In genomic region chr10:61987951-61988379, GRCh38 we compare ENCODE assay signal across 8 cellular contexts.
DNase-seq lines count a peak whose midpoint lies in the region; ATAC-seq, FAIRE-seq and TF ChIP-seq lines count a peak whose summit lies in the region.

No MANE protein-coding gene starts in this region.

- H3K4me3 ChIP-seq in RWPE2 (ENCODE audit: severe bottlenecking) (no peak overlapping the region), keratinocyte (ENCODE audit: control insufficient read depth in 2 of 3, extremely low read depth in 1 of 3, insufficient read depth in 2 of 3, low read depth in 1 of 3, low read length in 3 of 3) (no peak overlapping the region)

- FAIRE-seq in keratinocyte (lab: Jason Lieb, UNC): no peak

- peaks cover 92% of the 10 kb centered on the region for H3K4me1 Mint-ChIP-seq in activated T-cell treated with anti-CD3 and anti-CD28 coated beads, Interleukin-2, amount 50 U/mL, for 24 hours (ENCODE audit: low read depth)

- peaks cover 19% of the 10 kb centered on the region for H3K4me1 ChIP-seq in RWPE2 (ENCODE audit: insufficient read depth, poor library complexity, severe bottlenecking)
- peaks cover 9% of the 10 kb centered on the region for H3K4me1 ChIP-seq in keratinocyte (ENCODE audit: control insufficient read depth, extremely low read depth, insufficient read depth, low read length)

- no peak for DNase-seq in activated T-cell treated with anti-CD3 and anti-CD28 coated beads, Interleukin-2, amount 50 U/mL, for 24 hours
- no peak for DNase-seq in activated T-cell treated with anti-CD3 and anti-CD28 coated beads, Interleukin-2, amount 50 U/mL, for 1 hour
- DNase-seq in RWPE2 (ENCODE audit: low spot score) (no peak), keratinocyte (ENCODE audit: low read depth, low spot score) (no peak), ureter (ENCODE audit: low spot score) (no peak), NCI-H1930 (lab: John Stamatoyannopoulos, UW) (no peak), retina (no peak)

- H3K4me2 ChIP-seq in keratinocyte (ENCODE audit: control insufficient read depth, extremely low read depth, insufficient read depth, low read depth, low read length): peak overlapping the region; percentile 23

- peaks cover 3% of the 10 kb centered on the region for H3K79me2 ChIP-seq in keratinocyte (ENCODE audit: control insufficient read depth, insufficient read depth, low read length)

- no peak overlapping the region for H3K27ac ChIP-seq in RWPE2 (ENCODE audit: poor library complexity, severe bottlenecking)
- H3K27ac ChIP-seq in keratinocyte (ENCODE audit: control insufficient read depth, insufficient read depth, low read length): no peak overlapping the region

- no peak overlapping the region for H2AFZ ChIP-seq in keratinocyte (ENCODE audit: control insufficient read depth, low read length)

- H3K4me3 Mint-ChIP-seq in activated T-cell treated with anti-CD3 and anti-CD28 coated beads, Interleukin-2, amount 50 U/mL, for 24 hours: peak overlapping the region; percentile 67

- no peaks in the 10 kb centered on the region for H3K9me3 Mint-ChIP-seq in activated T-cell treated with anti-CD3 and anti-CD28 coated beads, Interleukin-2, amount 50 U/mL, for 24 hours

- no peaks in the 10 kb centered on the region for H3K27me3 Mint-ChIP-seq in activated T-cell treated with anti-CD3 and anti-CD28 coated beads, Interleukin-2, amount 50 U/mL, for 24 hours

- peaks cover 79% of the 10 kb centered on the region for H3K36me3 Mint-ChIP-seq in activated T-cell treated with anti-CD3 and anti-CD28 coated beads, Interleukin-2, amount 50 U/mL, for 24 hours (ENCODE audit: low read depth)

- H3K36me3 ChIP-seq in RWPE2 (ENCODE audit: low read depth) (no peaks in the 10 kb centered on the region), keratinocyte (ENCODE audit: control insufficient read depth in 2 of 2, extremely low read depth in 1 of 2, insufficient read depth in 2 of 2, low read length in 2 of 2) (no peaks in the 10 kb centered on the region)

- no peaks in the 10 kb centered on the region for H3K9me1 ChIP-seq in keratinocyte (ENCODE audit: control insufficient read depth, extremely low read depth, insufficient read depth, low read length)

- TF ChIP-seq CTCF in RWPE2 (IDR thresholded peaks at IDR 0.05; ENCODE audit: poor library complexity, severe bottlenecking): no peak
- TF ChIP-seq CTCF in keratinocyte (optimal IDR thresholded peaks at IDR 0.05 in 1 of 3, IDR thresholded peaks at IDR 0.05 in 1 of 3, conservative IDR thresholded peaks at IDR 0.05 in 1 of 3; ENCODE audit: extremely low read depth in 1 of 3, insufficient read depth in 2 of 3, low read length in 3 of 3): no peak

- H3K9me3 ChIP-seq in RWPE2 (ENCODE audit: severe bottlenecking) (no peaks in the 10 kb centered on the region), keratinocyte (ENCODE audit: control insufficient read depth, low read depth, low read length) (no peaks in the 10 kb centered on the region)

- ATAC-seq in HG02885 (IDR thresholded peaks at IDR 0.05; ENCODE audit: poor library complexity, unreplicated experiment) (peak; percentile 97), RWPE2 (ENCODE audit: low read depth) (0 out of 3 replicates have a peak, but pooled peaks have one; percentile 12)

- H3K27me3 ChIP-seq in RWPE2 (ENCODE audit: insufficient read depth, poor library complexity, severe bottlenecking) (no peaks in the 10 kb centered on the region), keratinocyte (ENCODE audit: control insufficient read depth, extremely low read depth, insufficient read depth, low read length) (no peaks in the 10 kb centered on the region)

- no peak overlapping the region for H3K9ac ChIP-seq in keratinocyte (ENCODE audit: control insufficient read depth, extremely low read depth, insufficient read depth, low read length)

- dilution Hi-C loops in keratinocyte (cut with MboI; ENCODE audit: extremely low pct_ligation_motif_present, low sequenced_read_pairs): no loop called here

- peak overlapping the region; percentile 98 for H3K27ac Mint-ChIP-seq in activated T-cell treated with anti-CD3 and anti-CD28 coated beads, Interleukin-2, amount 50 U/mL, for 24 hours

- no peaks in the 10 kb centered on the region for H4K20me1 ChIP-seq in keratinocyte (ENCODE audit: control insufficient read depth, extremely low read depth, insufficient read depth, low read length)
